Comparison of ENCODE assay signal across 2 cellular contexts in the genomic region with DNA sequence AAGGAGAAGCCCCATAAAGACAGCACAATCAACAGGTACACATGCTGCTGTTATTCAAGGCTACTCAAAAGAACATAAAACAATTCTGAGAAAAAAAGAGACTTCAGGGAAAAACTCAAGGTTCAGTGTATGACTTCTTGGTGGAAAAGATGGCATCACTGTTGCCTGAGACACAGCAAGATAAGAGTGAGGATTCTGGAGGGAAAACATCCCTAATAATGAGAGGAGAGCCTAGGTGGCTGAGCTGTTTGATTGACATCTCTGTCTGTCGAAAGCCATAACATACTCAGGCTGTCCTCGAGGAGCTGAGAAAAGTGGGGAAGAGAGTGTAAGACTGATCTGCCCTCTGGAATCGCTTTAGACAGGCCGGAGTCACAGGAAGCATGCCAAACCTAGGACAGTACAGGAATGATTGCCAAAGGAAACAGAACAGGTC.
TF ChIP-seq lines count a peak whose summit lies in the region.

No MANE protein-coding gene starts in this region.

TF ChIP-seq in Ishikawa, 13 proteins besides CTCF, POLR2A, EP300 and RAD21:
- no peak for TF ChIP-seq TCF12 (IDR thresholded peaks at IDR 0.05; ENCODE audit: low read depth)
- TF ChIP-seq NFIC (IDR thresholded peaks at IDR 0.05) = peak; percentile 51; the same call in 1 of the 2 replicates
- TF ChIP-seq ZBTB7A (IDR thresholded peaks at IDR 0.05; ENCODE audit: low read depth) = no peak
- no peak for TF ChIP-seq TEAD4 (IDR thresholded peaks at IDR 0.05)
- no peak for TF ChIP-seq EGR1 (IDR thresholded peaks at IDR 0.05)
- TF ChIP-seq REST (IDR thresholded peaks at IDR 0.05; ENCODE audit: low read depth) = no peak
- no peak for TF ChIP-seq TAF1 (IDR thresholded peaks at IDR 0.05; ENCODE audit: low read depth)

TF ChIP-seq in K562, 482 proteins besides CTCF, POLR2A, EP300 and RAD21 (continues in another document):
- TF ChIP-seq NR4A1 (CRISPR knock-in tag; IDR thresholded peaks at IDR 0.05) = no peak
- TF ChIP-seq NR4A1 (tag; IDR thresholded peaks at IDR 0.05) = peak; percentile 94
- 0 out of 4 replicates have a peak, but pooled peaks of 1 of the 2 experiments have one; percentile 18 for TF ChIP-seq RCOR1 (IDR thresholded peaks at IDR 0.05; ENCODE audit: borderline replicate concordance in 1 of 2, low read depth in 2 of 2, low read length in 2 of 2)
- TF ChIP-seq ZNF263 (CRISPR knock-in tag; IDR thresholded peaks at IDR 0.05; ENCODE audit: borderline replicate concordance) = no peak
- no peak for TF ChIP-seq JUND (IDR thresholded peaks at IDR 0.05; ENCODE audit: borderline replicate concordance, low read depth, low read length)
- TF ChIP-seq JUND (tag; IDR thresholded peaks at IDR 0.05; ENCODE audit: borderline replicate concordance, low read depth, low read length) = peak; percentile 47; the same call in 1 of the 3 replicates
- peak; percentile 55; the same call in 1 of the 2 replicates for TF ChIP-seq TAF7 (tag; IDR thresholded peaks at IDR 0.05)
- no peak for TF ChIP-seq ZNF121 (CRISPR knock-in tag; conservative IDR thresholded peaks at IDR 0.05)
- peak; percentile 37; the same call in 1 of the 2 replicates for TF ChIP-seq ZNF395 (CRISPR knock-in tag; IDR thresholded peaks at IDR 0.05)
- TF ChIP-seq DDX20 (tag; IDR thresholded peaks at IDR 0.05; ENCODE audit: low read depth) = peak; percentile 86
- peak; percentile 68 for TF ChIP-seq ZNF41 (CRISPR knock-in tag; conservative IDR thresholded peaks at IDR 0.05)
- TF ChIP-seq BCOR (IDR thresholded peaks at IDR 0.05) = no peak
- peak; percentile 87 for TF ChIP-seq ILK (tag; IDR thresholded peaks at IDR 0.05; ENCODE audit: borderline replicate concordance, low read depth)
- 0 out of 2 replicates have a peak, but pooled peaks have one; percentile 28 for TF ChIP-seq GMEB1 (CRISPR knock-in tag; IDR thresholded peaks at IDR 0.05)
- TF ChIP-seq ZNF785 (CRISPR knock-in tag; IDR thresholded peaks at IDR 0.05) = no peak
- TF ChIP-seq SMAD3 (CRISPR knock-in tag; conservative IDR thresholded peaks at IDR 0.05) = peak; percentile 69; the same call in 1 of the 2 replicates
- TF ChIP-seq CHD4 (IDR thresholded peaks at IDR 0.05; ENCODE audit: insufficient read depth, insufficient replicate concordance, low read depth, low read length, poor library complexity, severe bottlenecking) = no peak
- TF ChIP-seq RBM25 (IDR thresholded peaks at IDR 0.05; ENCODE audit: low read depth, low read length, severe bottlenecking) = no peak
- peak; percentile 84 for TF ChIP-seq IRF9 (tag; IDR thresholded peaks at IDR 0.05)
- TF ChIP-seq PTTG1 (tag; IDR thresholded peaks at IDR 0.05; ENCODE audit: low read depth) = peak; percentile 86
- TF ChIP-seq, protein P1, sequence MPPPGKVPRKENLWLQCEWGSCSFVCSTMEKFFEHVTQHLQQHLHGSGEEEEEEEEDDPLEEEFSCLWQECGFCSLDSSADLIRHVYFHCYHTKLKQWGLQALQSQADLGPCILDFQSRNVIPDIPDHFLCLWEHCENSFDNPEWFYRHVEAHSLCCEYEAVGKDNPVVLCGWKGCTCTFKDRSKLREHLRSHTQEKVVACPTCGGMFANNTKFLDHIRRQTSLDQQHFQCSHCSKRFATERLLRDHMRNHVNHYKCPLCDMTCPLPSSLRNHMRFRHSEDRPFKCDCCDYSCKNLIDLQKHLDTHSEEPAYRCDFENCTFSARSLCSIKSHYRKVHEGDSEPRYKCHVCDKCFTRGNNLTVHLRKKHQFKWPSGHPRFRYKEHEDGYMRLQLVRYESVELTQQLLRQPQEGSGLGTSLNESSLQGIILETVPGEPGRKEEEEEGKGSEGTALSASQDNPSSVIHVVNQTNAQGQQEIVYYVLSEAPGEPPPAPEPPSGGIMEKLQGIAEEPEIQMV (tag; conservative IDR thresholded peaks at IDR 0.05; ENCODE audit: low read depth) = peak; percentile 81
- TF ChIP-seq ZNF175 (CRISPR knock-in tag; IDR thresholded peaks at IDR 0.05; ENCODE audit: low read depth) = 0 out of 2 replicates have a peak, but pooled peaks have one; percentile 69
- 0 out of 2 replicates have a peak, but pooled peaks have one; percentile 36 for TF ChIP-seq ZNF589 (CRISPR knock-in tag; IDR thresholded peaks at IDR 0.05; ENCODE audit: low read depth)
- TF ChIP-seq NFYB (IDR thresholded peaks at IDR 0.05; ENCODE audit: extremely low read depth, insufficient read length) = no peak
- TF ChIP-seq HDAC8 (tag; IDR thresholded peaks at IDR 0.05) = peak; percentile 82; the same call in 1 of the 2 replicates
- TF ChIP-seq MECOM (CRISPR knock-in tag; IDR thresholded peaks at IDR 0.05) = peak; percentile 67; the same call in 1 of the 2 replicates
- TF ChIP-seq, protein P2, sequence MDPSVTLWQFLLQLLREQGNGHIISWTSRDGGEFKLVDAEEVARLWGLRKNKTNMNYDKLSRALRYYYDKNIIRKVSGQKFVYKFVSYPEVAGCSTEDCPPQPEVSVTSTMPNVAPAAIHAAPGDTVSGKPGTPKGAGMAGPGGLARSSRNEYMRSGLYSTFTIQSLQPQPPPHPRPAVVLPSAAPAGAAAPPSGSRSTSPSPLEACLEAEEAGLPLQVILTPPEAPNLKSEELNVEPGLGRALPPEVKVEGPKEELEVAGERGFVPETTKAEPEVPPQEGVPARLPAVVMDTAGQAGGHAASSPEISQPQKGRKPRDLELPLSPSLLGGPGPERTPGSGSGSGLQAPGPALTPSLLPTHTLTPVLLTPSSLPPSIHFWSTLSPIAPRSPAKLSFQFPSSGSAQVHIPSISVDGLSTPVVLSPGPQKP (CRISPR knock-in tag; IDR thresholded peaks at IDR 0.05) = no peak
- 0 out of 4 replicates have a peak, but pooled peaks of 1 of the 2 experiments have one; percentile 30 for TF ChIP-seq TEAD1 (CRISPR knock-in tag; IDR thresholded peaks at IDR 0.05)
- no peak for TF ChIP-seq ZNF436 (CRISPR knock-in tag; IDR thresholded peaks at IDR 0.05)
- TF ChIP-seq TSHZ1 (CRISPR knock-in tag; IDR thresholded peaks at IDR 0.05) = peak; percentile 70; the same call in 1 of the 2 replicates
- peak; percentile 74 for TF ChIP-seq PYGO2 (tag; IDR thresholded peaks at IDR 0.05)
- 0 out of 2 replicates have a peak, but pooled peaks have one; percentile 55 for TF ChIP-seq ZNF766 (CRISPR knock-in tag; conservative IDR thresholded peaks at IDR 0.05)
- TF ChIP-seq GTF2A2 (tag; IDR thresholded peaks at IDR 0.05) = peak; percentile 71; the same call in 1 of the 2 replicates
- TF ChIP-seq RNF2 (IDR thresholded peaks at IDR 0.05) = no peak
- TF ChIP-seq, protein P3, sequence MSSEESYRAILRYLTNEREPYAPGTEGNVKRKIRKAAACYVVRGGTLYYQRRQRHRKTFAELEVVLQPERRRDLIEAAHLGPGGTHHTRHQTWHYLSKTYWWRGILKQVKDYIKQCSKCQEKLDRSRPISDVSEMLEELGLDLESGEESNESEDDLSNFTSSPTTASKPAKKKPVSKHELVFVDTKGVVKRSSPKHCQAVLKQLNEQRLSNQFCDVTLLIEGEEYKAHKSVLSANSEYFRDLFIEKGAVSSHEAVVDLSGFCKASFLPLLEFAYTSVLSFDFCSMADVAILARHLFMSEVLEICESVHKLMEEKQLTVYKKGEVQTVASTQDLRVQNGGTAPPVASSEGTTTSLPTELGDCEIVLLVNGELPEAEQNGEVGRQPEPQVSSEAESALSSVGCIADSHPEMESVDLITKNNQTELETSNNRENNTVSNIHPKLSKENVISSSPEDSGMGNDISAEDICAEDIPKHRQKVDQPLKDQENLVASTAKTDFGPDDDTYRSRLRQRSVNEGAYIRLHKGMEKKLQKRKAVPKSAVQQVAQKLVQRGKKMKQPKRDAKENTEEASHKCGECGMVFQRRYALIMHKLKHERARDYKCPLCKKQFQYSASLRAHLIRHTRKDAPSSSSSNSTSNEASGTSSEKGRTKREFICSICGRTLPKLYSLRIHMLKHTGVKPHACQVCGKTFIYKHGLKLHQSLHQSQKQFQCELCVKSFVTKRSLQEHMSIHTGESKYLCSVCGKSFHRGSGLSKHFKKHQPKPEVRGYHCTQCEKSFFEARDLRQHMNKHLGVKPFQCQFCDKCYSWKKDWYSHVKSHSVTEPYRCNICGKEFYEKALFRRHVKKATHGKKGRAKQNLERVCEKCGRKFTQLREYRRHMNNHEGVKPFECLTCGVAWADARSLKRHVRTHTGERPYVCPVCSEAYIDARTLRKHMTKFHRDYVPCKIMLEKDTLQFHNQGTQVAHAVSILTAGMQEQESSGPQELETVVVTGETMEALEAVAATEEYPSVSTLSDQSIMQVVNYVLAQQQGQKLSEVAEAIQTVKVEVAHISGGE (CRISPR knock-in tag; IDR thresholded peaks at IDR 0.05) = 0 out of 6 replicates have a peak, but pooled peaks of 1 of the 3 experiments have one; percentile 23
- peak; percentile 69; the same call in 1 of the 2 replicates for TF ChIP-seq ZNF76 (CRISPR knock-in tag; IDR thresholded peaks at IDR 0.05; ENCODE audit: borderline replicate concordance)
- TF ChIP-seq, protein P4, sequence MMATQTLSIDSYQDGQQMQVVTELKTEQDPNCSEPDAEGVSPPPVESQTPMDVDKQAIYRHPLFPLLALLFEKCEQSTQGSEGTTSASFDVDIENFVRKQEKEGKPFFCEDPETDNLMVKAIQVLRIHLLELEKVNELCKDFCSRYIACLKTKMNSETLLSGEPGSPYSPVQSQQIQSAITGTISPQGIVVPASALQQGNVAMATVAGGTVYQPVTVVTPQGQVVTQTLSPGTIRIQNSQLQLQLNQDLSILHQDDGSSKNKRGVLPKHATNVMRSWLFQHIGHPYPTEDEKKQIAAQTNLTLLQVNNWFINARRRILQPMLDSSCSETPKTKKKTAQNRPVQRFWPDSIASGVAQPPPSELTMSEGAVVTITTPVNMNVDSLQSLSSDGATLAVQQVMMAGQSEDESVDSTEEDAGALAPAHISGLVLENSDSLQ (IDR thresholded peaks at IDR 0.05) = peak; percentile 95
- TF ChIP-seq SFPQ (IDR thresholded peaks at IDR 0.05; ENCODE audit: low read depth, low read length) = no peak
- TF ChIP-seq ZNF239 (CRISPR knock-in tag; IDR thresholded peaks at IDR 0.05) = peak; percentile 48
- no peak for TF ChIP-seq KHSRP (IDR thresholded peaks at IDR 0.05)
- TF ChIP-seq DIDO1 (tag; IDR thresholded peaks at IDR 0.05; ENCODE audit: low read depth) = 0 out of 2 replicates have a peak, but pooled peaks have one; percentile 55
